ENCODE assay signal across 1 cellular context in genomic region chr10:73413528-73414229, GRCh38.
TF ChIP-seq lines count a peak whose summit lies in the region.

ANXA7 (minus strand) TSS chr10:73414058; CDS start chr10:73400856, 13,202 bp downstream.

TF ChIP-seq in HepG2, 621 proteins besides CTCF, POLR2A, EP300 and RAD21 (continued from another document):
- TF ChIP-seq MIER3 (CRISPR knock-in tag; IDR thresholded peaks at IDR 0.05; ENCODE audit: borderline replicate concordance) (peak; percentile 30; the same call in 1 of the 2 replicates), ELF1 (CRISPR knock-in tag; IDR thresholded peaks at IDR 0.05) (peak; percentile 58), XRCC5 (optimal IDR thresholded peaks at IDR 0.05; ENCODE audit: low read length) (no peak)
TF ChIP-seq in HepG2: peak in this region for 287.
